In genomic region chr6:28215425-28215824, GRCh38 we compare ENCODE assay signal across 14 cellular contexts. TPM values are rescaled to one million over a fixed set of nuclear protein-coding genes. Genes with fewer than 3 reads are reported as not detected.
DNase-seq lines count a peak whose midpoint lies in the region; ATAC-seq and TF ChIP-seq lines count a peak whose summit lies in the region.
"Had no signal": no experiment of that assay in that cellular context is flagged by ENCODE, and none has a peak within 500 bp of the region (broad histone marks: within the 10 kb centered on the region; RNA-seq: fewer than 3 reads in every experiment).

No MANE protein-coding gene starts in this region.

- peak overlapping the region; percentile 58 for H2AFZ ChIP-seq in mammary epithelial cell (ENCODE audit: low read depth, low read length)

- POLR2A ChIA-PET in HEK293T (lab: Yijun Ruan, JAX) = no interaction called here

- H4K20me1 ChIP-seq in mammary epithelial cell (ENCODE audit: insufficient read depth, low read length) = no peaks in the 10 kb centered on the region

- no peak for TF ChIP-seq POLR2A in Peyer's patch (IDR thresholded peaks at IDR 0.05)

- H3K27me3 ChIP-seq in mammary epithelial cell (ENCODE audit: insufficient read depth, low read length) = no peaks in the 10 kb centered on the region
- peaks cover 0 to 12% of the 10 kb centered on the region in 2 donors for H3K27me3 ChIP-seq in Peyer's patch
- H3K27me3 ChIP-seq: MG63, testis had no signal

- intact Hi-C loops in mammary epithelial cell (cut with micrococcal nuclease) = loop anchor here (10.0 kb wide), 1 partner anchor 469 kb away; no protein-coding TSS in a partner anchor

- WGBS in mammary epithelial cell (ENCODE audit: low coverage, missing lambda C conversion rate) = 57% methylated on average over 8 of the region's 8 CpGs

- BruUV-seq in mammary epithelial cell (replicated peaks; lab: Mats Ljungman, UMichigan) = no TSS peak

- no peaks in the 10 kb centered on the region for H3K36me3 ChIP-seq in mammary epithelial cell (ENCODE audit: insufficient read depth, low read length)
- H3K36me3 ChIP-seq in Peyer's patch = no peaks in the 10 kb centered on the region
- H3K36me3 ChIP-seq: cardiac muscle cell, MG63 had no signal

- dilution Hi-C loops in mammary epithelial cell (cut with HindIII; ENCODE audit: low sequenced_read_pairs) = no loop called here

- ATAC-seq in GM21515 (IDR thresholded peaks at IDR 0.05; ENCODE audit: unreplicated experiment) = no peak

- no peak for TF ChIP-seq CTCF in mammary epithelial cell (conservative IDR thresholded peaks at IDR 0.05 in 1 of 2, IDR thresholded peaks at IDR 0.05 in 1 of 2; ENCODE audit: extremely low read depth in 1 of 2, insufficient read depth in 1 of 2, low read depth in 1 of 2, low read length in 2 of 2)
- no peak for TF ChIP-seq CTCF in Peyer's patch (IDR thresholded peaks at IDR 0.05)

- H3K27ac ChIP-seq in mammary epithelial cell (ENCODE audit: insufficient read depth, low read depth, low read length) = no peak overlapping the region
- H3K27ac ChIP-seq in Peyer's patch = no peak overlapping the region
- H3K27ac ChIP-seq: cardiac muscle cell, testis, VCaP had no signal

- H3K9me3 ChIP-seq in mammary epithelial cell (replicated peaks; ENCODE audit: insufficient read depth, low read length) (no peaks in the 10 kb centered on the region), Peyer's patch (no peaks in the 10 kb centered on the region)
- H3K9me3 ChIP-seq: MG63, testis had no signal

- H3K4me3 ChIP-seq in mammary epithelial cell (replicated peaks in 1 of 3; ENCODE audit: insufficient read depth in 1 of 3, low read depth in 2 of 3, low read length in 3 of 3) = no peak overlapping the region
- peak overlapping the region in 1 of 4 donors; percentile 14 for H3K4me3 ChIP-seq in Peyer's patch
- H3K4me3 ChIP-seq: cardiac muscle cell, MG63, testis had no signal

- in situ Hi-C loops in Caki2 (cut with HindIII; ENCODE audit: low pct_unique_long_range_greater_than_20kb, low sequenced_read_pairs) (no loop called here), mammary epithelial cell (cut with MboI; ENCODE audit: low sequenced_read_pairs in 2 of 2) (loop anchor here in 1 of 2 donors (25.0 kb wide), 1 partner anchor 303 kb away; the partner anchor contains the start of gene OR2B2)

- DNase-seq in Caki2 (ENCODE audit: low read depth) (peak; percentile 57), LoVo (ENCODE audit: low spot score) (peak; percentile 82), mammary epithelial cell (no peak), left kidney (ENCODE audit: low read depth, low spot score) (peak; percentile 30), NCI-H345 treated with DMSO at 0.1 percent for 48 hours (lab: John Stamatoyannopoulos, UW; ENCODE audit: unreplicated experiment) (no peak), HEK293T (ENCODE audit: extremely low spot score) (no peak), Peyer's patch (no peak)
- DNase-seq: activated naive CD4-positive, alpha-beta T cell; kidney; MG63; testis had no signal

- CTCF ChIA-PET in mammary epithelial cell (lab: Charles Lee; ENCODE audit: low non-redundant PET) (no interaction called here), HEK293T (lab: Yijun Ruan, JAX) (no interaction called here)

- no peaks in the 10 kb centered on the region for H3K79me2 ChIP-seq in mammary epithelial cell (ENCODE audit: insufficient read depth, low read length)

- H3K4me2 ChIP-seq in mammary epithelial cell (ENCODE audit: insufficient read depth, low read depth, low read length) = peak overlapping the region; percentile 11

- H3K4me1 ChIP-seq in mammary epithelial cell (ENCODE audit: insufficient read depth, low read length) (peaks cover 14% of the 10 kb centered on the region), Peyer's patch (peaks cover 0 to 15% (median 0%) of the 10 kb centered on the region in 4 donors)

- no peak overlapping the region for H3K9ac ChIP-seq in mammary epithelial cell (ENCODE audit: insufficient read depth, low read length)

TF ChIP-seq in HEK293T, 16 proteins besides CTCF, POLR2A, EP300 and RAD21:
- TF ChIP-seq FOXM1 (IDR thresholded peaks at IDR 0.05; ENCODE audit: borderline replicate concordance) = no peak
- TF ChIP-seq FOXA1 (IDR thresholded peaks at IDR 0.05) = no peak
- no peak for TF ChIP-seq L3MBTL2 (conservative IDR thresholded peaks at IDR 0.05)
- TF ChIP-seq NFRKB (IDR thresholded peaks at IDR 0.05) = no peak
- TF ChIP-seq ELF4 (IDR thresholded peaks at IDR 0.05) = no peak
- TF ChIP-seq HDGF (IDR thresholded peaks at IDR 0.05; ENCODE audit: borderline replicate concordance) = no peak
- TF ChIP-seq PKNOX1 (IDR thresholded peaks at IDR 0.05) = no peak
- no peak for TF ChIP-seq SUZ12 (IDR thresholded peaks at IDR 0.05)
- TF ChIP-seq ARNT (IDR thresholded peaks at IDR 0.05) = no peak
- no peak for TF ChIP-seq CTBP1 (IDR thresholded peaks at IDR 0.05; ENCODE audit: borderline replicate concordance)
- TF ChIP-seq FOXK2 (IDR thresholded peaks at IDR 0.05) = no peak
- no peak for TF ChIP-seq LEF1 (IDR thresholded peaks at IDR 0.05; ENCODE audit: borderline replicate concordance)
- TF ChIP-seq ZNF384 (IDR thresholded peaks at IDR 0.05) = no peak
- no peak for TF ChIP-seq SP1 (IDR thresholded peaks at IDR 0.05)
- TF ChIP-seq TARDBP (IDR thresholded peaks at IDR 0.05) = no peak
- no peak for TF ChIP-seq BHLHE40 (IDR thresholded peaks at IDR 0.05; ENCODE audit: borderline replicate concordance)

RNA-seq across cellular contexts. Expression of gene ZSCAN9, which starts 9.7 kb away (rescaled TPM):
- 11.3 and 17.1 TPM in 2 replicates for total RNA-seq in Caki2 (2014; rRNA removed; shearing (Covaris generic); ENCODE audit: low replicate concordance)
- 10 to 100 TPM; 11.9 to 15.5 TPM for total RNA-seq in mammary epithelial cell
- polyA plus RNA-seq in mammary epithelial cell = 7.3 TPM
- polyA minus RNA-seq in mammary epithelial cell = 21.8 TPM
- total RNA-seq in Peyer's patch = 10 to 100 TPM; 11.9 to 28.9 (median 22.7) TPM

RNA-seq across cellular contexts. Expression of gene ZKSCAN4, which starts 36.6 kb away (rescaled TPM):
- total RNA-seq in Caki2 (2014; rRNA removed; shearing (Covaris generic); ENCODE audit: low replicate concordance) = 6.6 and 16.9 TPM in 2 replicates
- 1 to 10 TPM; 3.6 to 5.8 TPM for total RNA-seq in mammary epithelial cell
- polyA plus RNA-seq in mammary epithelial cell = 2.2 TPM
- polyA minus RNA-seq in mammary epithelial cell = 7.4 TPM
- total RNA-seq in Peyer's patch = 1 to 10 TPM; 4.4 to 9.6 (median 5.9) TPM

RNA-seq across cellular contexts. Expression of gene NKAPL, which starts 43.7 kb away (rescaled TPM):
- not detected in 2 replicates for total RNA-seq in Caki2 (2014; rRNA removed; shearing (Covaris generic); ENCODE audit: low replicate concordance)
- total RNA-seq in mammary epithelial cell = 1 to 10 TPM in 1 of 2 donors, under 1 TPM in 1; 0.24 to 1.0 TPM
- polyA plus RNA-seq in mammary epithelial cell = 0.34 TPM
- not detected for polyA minus RNA-seq in mammary epithelial cell
- total RNA-seq in Peyer's patch = not detected
- total RNA-seq: cardiac muscle cell had no signal
- polyA plus RNA-seq: cardiac muscle cell had no signal

RNA-seq across cellular contexts. Expression of gene ZSCAN26, which starts 51.5 kb away (rescaled TPM):
- 20.0 and 29.9 TPM in 2 replicates for total RNA-seq in Caki2 (2014; rRNA removed; shearing (Covaris generic); ENCODE audit: low replicate concordance)
- 10 to 100 TPM; 12.4 to 12.7 TPM for total RNA-seq in mammary epithelial cell
- 6.6 TPM for polyA plus RNA-seq in mammary epithelial cell
- polyA minus RNA-seq in mammary epithelial cell = 19.3 TPM
- 10 to 100 TPM; 19.1 to 34.7 (median 20.2) TPM for total RNA-seq in Peyer's patch

Comparison
In these comparisons a context has a peak if more than half of its experiments do, and no peak if none do; other contexts are left out.
1. DNase-seq: peak in Caki2 (single experiment), LoVo (single experiment) and left kidney (single experiment); none in mammary epithelial cell (single experiment), NCI-H345 treated with DMSO at 0.1 percent for 48 hours (single experiment), HEK293T (single experiment) and Peyer's patch (0 of 3).